ENCODE assay signal across 35 cellular contexts in genomic region chr4:119057417-119057816, GRCh38.
"Had no signal": no experiment of that assay in that cellular context is flagged by ENCODE, and none has a peak within 500 bp of the region (broad histone marks: within the 10 kb centered on the region; RNA-seq: fewer than 3 reads in every experiment).

No MANE protein-coding gene starts in this region.

- H3K27me3 ChIP-seq: MG63 had no signal

- H3K36me3 ChIP-seq: MG63 had no signal

- H3K27ac ChIP-seq: KMS-11 had no signal

- H3K4me2 ChIP-seq: KMS-11 had no signal

- H3K9me3 ChIP-seq: MG63 had no signal

- DNase-seq: Karpas-422, Kasumi-1, KBM-7, KG1, MG63, MM.1S, MV-4-11, NCI-H1048, NCI-H1092, NCI-H1092 treated with DMSO at 0.1 percent for 48 hours, NCI-H1105, NCI-H1105 treated with DMSO at 0.1 percent for 48 hours, NCI-H1417, NCI-H1417 treated with DMSO at 0.1 percent for 48 hours, NCI-H1436, NCI-H1436 treated with DMSO at 0.1 percent for 48 hours, NCI-H146, NCI-H1694, NCI-H1694 treated with DMSO at 0.1 percent for 48 hours, NCI-H187, NCI-H187 treated with DMSO at 0.1 percent for 48 hours, NCI-H1930, NCI-H2029, NCI-H2029 treated with DMSO at 0.1 percent for 48 hours, NCI-H2081, NCI-H2081 treated with DMSO at 0.1 percent for 48 hours, NCI-H2107, NCI-H2171, NCI-H2171 treated with DMSO at 0.1 percent for 48 hours, NCI-H2227 treated with DMSO at 0.1 percent for 48 hours, NCI-H226, NCI-H345, NCI-H446, NCI-H446 treated with DMSO at 0.1 percent for 48 hours had no signal

- H3K4me3 ChIP-seq: MG63 had no signal

- H3K9ac ChIP-seq: KMS-11 had no signal
